In genomic region chr20:10857362-10858070, GRCh38 we compare ENCODE assay signal across 9 cellular contexts.
DNase-seq lines count a peak whose midpoint lies in the region; TF ChIP-seq lines count a peak whose summit lies in the region.
"Had no signal": no experiment of that assay in that cellular context is flagged by ENCODE, and none has a peak within 500 bp of the region (broad histone marks: within the 10 kb centered on the region; RNA-seq: fewer than 3 reads in every experiment).

No MANE protein-coding gene starts in this region.

- no peak overlapping the region for H3K4me2 ChIP-seq in mesenchymal stem cell (ENCODE audit: low read length, poor library complexity, severe bottlenecking)

- no peak overlapping the region for H3K18ac ChIP-seq in mesenchymal stem cell (ENCODE audit: low read depth in 1 of 2, low read length in 2 of 2)

- TF ChIP-seq CTCF in epithelial cell of proximal tubule (conservative IDR thresholded peaks at IDR 0.05; ENCODE audit: low read depth, low read length), result no peak
- TF ChIP-seq CTCF in BE2C (IDR thresholded peaks at IDR 0.05; ENCODE audit: low read depth, low read length), result no peak
- no peak for TF ChIP-seq CTCF in esophagus squamous epithelium (IDR thresholded peaks at IDR 0.05)

- H3K23ac ChIP-seq in mesenchymal stem cell (ENCODE audit: low read length in 2 of 2), result no peak overlapping the region

- H2AK5ac ChIP-seq in mesenchymal stem cell (ENCODE audit: low read length, severe bottlenecking), result peak overlapping the region; percentile 94

- DNase-seq in ACHN (peak; percentile 90), NOMO-1 treated with DMSO at 0.1 percent for 48 hours (lab: John Stamatoyannopoulos, UW; ENCODE audit: unreplicated experiment) (peak; percentile 69), epithelial cell of proximal tubule (ENCODE audit: low read depth) (peak; percentile 99), mesenchymal stem cell (peak; percentile 59), BE2C (no peak), esophagus squamous epithelium (lab: John Stamatoyannopoulos, UW) (no peak), NCI-H526 (lab: John Stamatoyannopoulos, UW) (no peak)
- DNase-seq in stimulated activated naive CD4-positive, alpha-beta T cell (lab: John Stamatoyannopoulos, UW), result no peak
- DNase-seq: NCI-H146 had no signal

- peaks cover 7% of the 10 kb centered on the region for H3K4me1 ChIP-seq in mesenchymal stem cell (ENCODE audit: control insufficient read depth, insufficient read depth, low read depth, low read length)
- no peaks in the 10 kb centered on the region for H3K4me1 ChIP-seq in BE2C
- peaks cover 0 to 18% (median 12%) of the 10 kb centered on the region in 3 donors for H3K4me1 ChIP-seq in esophagus squamous epithelium

- H3K9ac ChIP-seq in mesenchymal stem cell (ENCODE audit: low read length), result peak overlapping the region; percentile 36

- no peaks in the 10 kb centered on the region for H3K79me1 ChIP-seq in mesenchymal stem cell (replicated peaks; ENCODE audit: low read length, poor library complexity, severe bottlenecking)

- no peaks in the 10 kb centered on the region for H3K27me3 ChIP-seq in mesenchymal stem cell (ENCODE audit: control insufficient read depth in 1 of 2, insufficient read depth in 1 of 2, low read length in 2 of 2)
- no peaks in the 10 kb centered on the region for H3K27me3 ChIP-seq in BE2C
- H3K27me3 ChIP-seq in esophagus squamous epithelium, result no peaks in the 10 kb centered on the region

- intact Hi-C loops in esophagus squamous epithelium (cut with DNase I), result no loop called here

- H3K4ac ChIP-seq in mesenchymal stem cell (ENCODE audit: low read depth in 1 of 2, low read length in 2 of 2), result no peak overlapping the region

- no peak overlapping the region for H2BK5ac ChIP-seq in mesenchymal stem cell (ENCODE audit: low read depth, low read length, poor library complexity, severe bottlenecking)

- no peaks in the 10 kb centered on the region for H3K9me3 ChIP-seq in mesenchymal stem cell (ENCODE audit: control insufficient read depth, low read length)
- H3K9me3 ChIP-seq in BE2C, result no peaks in the 10 kb centered on the region
- H3K9me3 ChIP-seq in esophagus squamous epithelium, result no peaks in the 10 kb centered on the region

- no peak overlapping the region for H2BK120ac ChIP-seq in mesenchymal stem cell (ENCODE audit: low read depth, low read length)

- H4K8ac ChIP-seq in mesenchymal stem cell (ENCODE audit: low read length), result no peak overlapping the region

- H3K27ac ChIP-seq in mesenchymal stem cell (ENCODE audit: low read length, poor library complexity, severe bottlenecking) (peak overlapping the region; percentile 33), esophagus squamous epithelium (peak overlapping the region in 1 of 4 donors; percentile 61)

- H4K91ac ChIP-seq in mesenchymal stem cell (ENCODE audit: low read length), result no peak overlapping the region

- H3K36me3 ChIP-seq in mesenchymal stem cell (ENCODE audit: control insufficient read depth in 1 of 2, insufficient read depth in 2 of 2, low read depth in 1 of 2, low read length in 2 of 2), result no peaks in the 10 kb centered on the region
- H3K36me3 ChIP-seq in BE2C, result no peaks in the 10 kb centered on the region
- H3K36me3 ChIP-seq in esophagus squamous epithelium, result no peaks in the 10 kb centered on the region

- H2AFZ ChIP-seq in mesenchymal stem cell (ENCODE audit: low read depth, low read length), result no peak overlapping the region

- no peak overlapping the region for H3K14ac ChIP-seq in mesenchymal stem cell (ENCODE audit: low read length in 2 of 2)

- peak overlapping the region in 1 of 2 experiments; percentile 45 for H2BK12ac ChIP-seq in mesenchymal stem cell (ENCODE audit: low read length in 2 of 2)

- H2BK15ac ChIP-seq in mesenchymal stem cell (ENCODE audit: low read depth, poor library complexity, severe bottlenecking), result no peak overlapping the region

- in situ Hi-C loops in ACHN (cut with HindIII; ENCODE audit: low pct_ligation_motif_present, low pct_unique_long_range_greater_than_20kb, low sequenced_read_pairs), result no loop called here

- WGBS in mesenchymal stem cell, result 82% methylated on average over 6 of the region's 6 CpGs
- 40 to 58% methylated on average over 5 to 6 of the region's 6 CpGs for WGBS in esophagus squamous epithelium, 2 donors

- TF ChIP-seq POLR2A in esophagus squamous epithelium (IDR thresholded peaks at IDR 0.05), result no peak

- H3K4me3 ChIP-seq in epithelial cell of proximal tubule (ENCODE audit: low read depth, low read length) (no peak overlapping the region), mesenchymal stem cell (ENCODE audit: insufficient read depth in 1 of 2, low read depth in 1 of 2, low read length in 2 of 2) (no peak overlapping the region), BE2C (ENCODE audit: low read depth, low read length) (no peak overlapping the region), esophagus squamous epithelium (no peak overlapping the region)

Comparison
In these comparisons a context has a peak if more than half of its experiments do, and no peak if none do; other contexts are left out.
1. DNase-seq: peak in ACHN (single experiment), NOMO-1 treated with DMSO at 0.1 percent for 48 hours (single experiment), epithelial cell of proximal tubule (single experiment) and mesenchymal stem cell (single experiment); none in BE2C (single experiment), stimulated activated naive CD4-positive, alpha-beta T cell (0 of 6), esophagus squamous epithelium (single experiment) and NCI-H526 (0 of 2).